In the genomic region with DNA sequence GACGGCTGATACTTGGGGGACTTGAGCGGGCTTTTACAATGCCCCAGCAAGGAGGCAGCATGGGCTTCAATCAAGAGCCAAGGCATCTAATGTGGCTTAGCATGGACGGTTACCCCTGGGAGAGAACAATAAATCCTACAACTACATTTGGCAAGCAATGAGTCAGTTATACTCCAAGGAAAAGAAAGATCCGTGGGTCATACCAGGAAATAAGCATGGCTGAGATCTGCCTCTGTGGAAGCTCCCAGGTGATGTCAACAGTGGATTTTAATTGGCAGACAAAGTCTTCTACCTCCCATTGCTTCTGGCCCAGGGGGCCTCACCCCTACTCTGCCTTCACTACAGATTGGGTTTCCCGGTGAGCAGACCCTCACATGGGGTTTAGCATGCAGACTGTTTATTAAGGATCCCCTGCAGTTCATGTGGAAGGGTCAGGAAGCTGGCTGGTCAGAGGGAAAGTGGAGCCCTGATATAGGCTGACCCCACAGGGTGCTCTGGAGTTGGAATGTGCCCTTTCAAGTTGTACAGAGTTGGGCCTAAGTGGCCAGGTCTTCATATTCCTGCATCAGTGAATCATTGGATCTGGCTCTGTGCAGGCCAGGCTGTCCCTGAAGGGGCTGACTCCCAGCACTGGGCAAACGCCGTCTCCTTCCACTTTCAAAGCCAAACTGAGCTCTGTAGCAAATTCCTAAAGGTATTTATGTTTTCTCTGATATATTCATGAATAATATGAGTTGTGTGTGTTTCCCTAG, we compare ENCODE assay signal across 17 cellular contexts.
A peak's percentile ranks its signal among the peaks of the same experiment; 100 is the strongest.
DNase-seq lines count a peak whose midpoint lies in the region; ATAC-seq, FAIRE-seq and TF ChIP-seq lines count a peak whose summit lies in the region.
"Had no signal": no experiment of that assay in that cellular context is flagged by ENCODE, and none has a peak within 500 bp of the region (broad histone marks: within the 10 kb centered on the region; RNA-seq: fewer than 3 reads in every experiment).

No MANE protein-coding gene starts in this region.

- POLR2A ChIA-PET in H1 (lab: Charles Lee; ENCODE audit: partially characterized antibody), result no interaction called here

- no peaks in the 10 kb centered on the region for H3K79me2 ChIP-seq in H1 (ENCODE audit: control insufficient read depth in 1 of 2, insufficient read depth in 2 of 2, low read length in 2 of 2)

- H3K36me3 Mint-ChIP-seq in osteocyte (ENCODE audit: unreplicated experiment), result no peaks in the 10 kb centered on the region
- H3K36me3 Mint-ChIP-seq: CD14-positive monocyte; CD8-positive, alpha-beta T cell had no signal

- no peak overlapping the region for H4K91ac ChIP-seq in H1 (replicated peaks; ENCODE audit: insufficient read length, low read length)

- H3K4me1 Mint-ChIP-seq in osteocyte (ENCODE audit: unreplicated experiment), result no peaks in the 10 kb centered on the region
- H3K4me1 Mint-ChIP-seq: CD14-positive monocyte, GM23338, H9 had no signal

- H3K27me3 Mint-ChIP-seq in osteocyte (ENCODE audit: unreplicated experiment), result peaks cover 2% of the 10 kb centered on the region

- no peak overlapping the region for H3K4me3 Mint-ChIP-seq in osteocyte (ENCODE audit: unreplicated experiment)
- H3K4me3 Mint-ChIP-seq: CD14-positive monocyte; CD8-positive, alpha-beta T cell; GM23338; H9 had no signal

- no peak for TF ChIP-seq EP300 in H1 (IDR thresholded peaks at IDR 0.05; ENCODE audit: borderline replicate concordance in 1 of 2, low read depth in 2 of 2, low read length in 2 of 2)

- H3K4me1 ChIP-seq in H1 (replicated peaks in 1 of 4; ENCODE audit: control insufficient read depth in 3 of 4, insufficient read depth in 4 of 4, low read length in 3 of 4), result no peaks in the 10 kb centered on the region
- no peaks in the 10 kb centered on the region for H3K4me1 ChIP-seq in mucosa of descending colon (ENCODE audit: low read depth)

- H3K27ac ChIP-seq in H1 (ENCODE audit: low read depth, low read length), result no peak overlapping the region

- no peak overlapping the region for H3K18ac ChIP-seq in H1 (ENCODE audit: extremely low read depth, low read length)

- H3K4me2 ChIP-seq in H1 (ENCODE audit: insufficient read depth in 1 of 2, low read depth in 2 of 2, low read length in 2 of 2), result no peak overlapping the region
- H3K4me2 ChIP-seq: GM23338 had no signal

- peaks cover 0 to 2% of the 10 kb centered on the region in 2 experiments for H4K20me1 ChIP-seq in H1 (replicated peaks in 1 of 2; ENCODE audit: control insufficient read depth in 1 of 2, insufficient read depth in 2 of 2, low read length in 2 of 2)

- TF ChIP-seq POLR2A in H1 (IDR thresholded peaks at IDR 0.05; ENCODE audit: control extremely low read depth in 1 of 2, low read depth in 2 of 2, low read length in 2 of 2), result no peak

- no peak overlapping the region for H2BK5ac ChIP-seq in H1 (ENCODE audit: low read depth, low read length)

- no peak overlapping the region for H2BK12ac ChIP-seq in H1 (ENCODE audit: low read depth, low read length)

- no peaks in the 10 kb centered on the region for H3K79me1 ChIP-seq in H1 (ENCODE audit: low read depth, low read length)

- 90% methylated on average over 7 of the region's 7 CpGs; no CpG with 5 or more reads in 1 of the 2 experiments for WGBS in H1 (ENCODE audit: extremely low coverage in 1 of 2, insufficient coverage in 1 of 2, insufficient read length in 1 of 2, insufficient replicate concordance in 2 of 2, low coverage in 1 of 2, low lambda C conversion rate in 2 of 2, missing lambda C conversion rate in 1 of 2), 2 experiments

- CTCF ChIA-PET in H1 (lab: Charles Lee; ENCODE audit: partially characterized antibody), result interaction anchor here (1.2 to 1.3 kb wide), 2 partner anchors 10 to 22 kb away, joined by 3 read pairs; no protein-coding TSS in a partner anchor

- no peak for TF ChIP-seq RAD21 in H1 (IDR thresholded peaks at IDR 0.05 in 1 of 2, conservative IDR thresholded peaks at IDR 0.05 in 1 of 2; ENCODE audit: low read depth in 2 of 2, low read length in 2 of 2)

- H3K9me3 ChIP-seq in H1 (ENCODE audit: insufficient read depth in 2 of 2, low read depth in 1 of 2, low read length in 1 of 2) (no peaks in the 10 kb centered on the region), mucosa of descending colon (no peaks in the 10 kb centered on the region)

- DNase-seq in H1 (ENCODE audit: low read depth in 1 of 2, low spot score in 2 of 2) (no peak), kidney glomerular epithelial cell (lab: John Stamatoyannopoulos, UW) (peak; percentile 10), osteocyte (ENCODE audit: extremely low spot score, unreplicated experiment) (peak; percentile 44), A172 (ENCODE audit: low spot score) (no peak), mucosa of descending colon (no peak), NCI-H446 treated with DMSO at 0.1 percent for 48 hours (lab: John Stamatoyannopoulos, UW) (no peak)
- DNase-seq: CD8-positive, alpha-beta T cell; COR-L47; DMS153; DMS79 treated with DMSO at 0.1 percent for 48 hours; EL; H9 had no signal

- TF ChIP-seq CTCF in H1 (IDR thresholded peaks at IDR 0.05; ENCODE audit: control extremely low read depth in 1 of 3, insufficient read depth in 1 of 3, low read depth in 1 of 3, low read length in 3 of 3), result no peak
- TF ChIP-seq CTCF in osteocyte (IDR thresholded peaks at IDR 0.05), result no peak
- no peak for TF ChIP-seq CTCF in mucosa of descending colon (IDR thresholded peaks at IDR 0.05)

- no peaks in the 10 kb centered on the region for H3K23me2 ChIP-seq in H1 (ENCODE audit: low read depth, low read length)

- no peak for ATAC-seq in mucosa of descending colon
- ATAC-seq: CD8-positive, alpha-beta T cell; GM23338 had no signal

- no peak overlapping the region for H3K56ac ChIP-seq in H1 (replicated peaks; ENCODE audit: insufficient read length, low read depth, low read length)

- H2AFZ ChIP-seq in H1 (ENCODE audit: low read length), result no peak overlapping the region
- H2AFZ ChIP-seq: GM23338 had no signal

- no peak overlapping the region for H4K5ac ChIP-seq in H1 (ENCODE audit: insufficient read length, low read depth, low read length)

- no peak overlapping the region for H3K27ac Mint-ChIP-seq in osteocyte (ENCODE audit: unreplicated experiment)
- H3K27ac Mint-ChIP-seq: CD14-positive monocyte; CD8-positive, alpha-beta T cell; GM23338 had no signal

- no peak overlapping the region for H2AK5ac ChIP-seq in H1 (ENCODE audit: low read depth, low read length)

- no peak overlapping the region for H2BK20ac ChIP-seq in H1 (ENCODE audit: low read length)

- intact Hi-C loops in mucosa of descending colon (cut with DNase I, micrococcal nuclease), result no loop called here

- H3K4ac ChIP-seq in H1 (replicated peaks; ENCODE audit: insufficient read length, low read depth, low read length), result no peak overlapping the region

- H3K9ac ChIP-seq in H1 (replicated peaks in 1 of 4; ENCODE audit: extremely low read depth in 1 of 4, low read depth in 3 of 4, low read length in 3 of 4), result no peak overlapping the region

- no peaks in the 10 kb centered on the region for H3K36me3 ChIP-seq in H1 (ENCODE audit: control insufficient read depth in 2 of 4, insufficient read depth in 4 of 4, low read length in 3 of 4)
- no peaks in the 10 kb centered on the region for H3K36me3 ChIP-seq in mucosa of descending colon (ENCODE audit: low read depth)

- no peak for FAIRE-seq in H1 (lab: Jason Lieb, UNC)
- FAIRE-seq: D721Med, G401.6, GM12891 had no signal

- H2BK120ac ChIP-seq in H1 (replicated peaks; ENCODE audit: low read depth, low read length), result no peak overlapping the region

- no peak overlapping the region for H2BK15ac ChIP-seq in H1 (ENCODE audit: low read length)

- H3K14ac ChIP-seq in H1 (ENCODE audit: insufficient read length), result no peak overlapping the region

- H3K4me3 ChIP-seq in H1 (ENCODE audit: extremely low read depth in 1 of 4, insufficient read depth in 2 of 4, low read depth in 3 of 4, low read length in 4 of 4), result no peak overlapping the region
- H3K4me3 ChIP-seq in mucosa of descending colon, result no peak overlapping the region
- H3K4me3 ChIP-seq: GM23338 had no signal

- 0 out of 2 replicates have a peak overlapping the region, but pooled peaks have one; percentile 37 for H4K8ac ChIP-seq in H1 (ENCODE audit: extremely low read depth, insufficient read depth, low read length)

- no peaks in the 10 kb centered on the region for H3K9me3 Mint-ChIP-seq in osteocyte (ENCODE audit: unreplicated experiment)
- H3K9me3 Mint-ChIP-seq: CD8-positive, alpha-beta T cell; GM23338; H9 had no signal

- H3K23ac ChIP-seq in H1 (ENCODE audit: insufficient read length), result no peak overlapping the region

- no peaks in the 10 kb centered on the region for H3K27me3 ChIP-seq in H1 (replicated peaks in 1 of 4; ENCODE audit: control insufficient read depth in 3 of 4, extremely low read depth in 1 of 4, insufficient read depth in 3 of 4, low read length in 3 of 4)

TF ChIP-seq in H1, 55 proteins besides CTCF, POLR2A, EP300 and RAD21:
- TF ChIP-seq CEBPB (IDR thresholded peaks at IDR 0.05; ENCODE audit: low read depth, low read length) (no peak), EGR1 (IDR thresholded peaks at IDR 0.05; ENCODE audit: borderline replicate concordance, low read depth, low read length) (no peak), BRCA1 (IDR thresholded peaks at IDR 0.05; ENCODE audit: low read depth, low read length) (no peak), NANOG (IDR thresholded peaks at IDR 0.05; ENCODE audit: insufficient read depth, low read depth, low read length, poor library complexity, severe bottlenecking) (no peak), PHF8 (conservative IDR thresholded peaks at IDR 0.05; ENCODE audit: low read depth, low read length) (no peak), TCF12 (IDR thresholded peaks at IDR 0.05; ENCODE audit: low read depth, low read length) (no peak), TBP (IDR thresholded peaks at IDR 0.05; ENCODE audit: low read depth, low read length) (no peak), MAFK (IDR thresholded peaks at IDR 0.05; ENCODE audit: low read depth, low read length) (no peak), NRF1 (IDR thresholded peaks at IDR 0.05; ENCODE audit: low read depth, low read length) (no peak)

Comparison
In these comparisons a context has a peak if more than half of its experiments do, and no peak if none do; other contexts are left out.
1. DNase-seq: peak in kidney glomerular epithelial cell (single experiment) and osteocyte (single experiment); none in H1 (0 of 2), A172 (single experiment), mucosa of descending colon (0 of 3) and NCI-H446 treated with DMSO at 0.1 percent for 48 hours (single experiment).